15 cellular contexts compared by ENCODE assay signal in the genomic region with DNA sequence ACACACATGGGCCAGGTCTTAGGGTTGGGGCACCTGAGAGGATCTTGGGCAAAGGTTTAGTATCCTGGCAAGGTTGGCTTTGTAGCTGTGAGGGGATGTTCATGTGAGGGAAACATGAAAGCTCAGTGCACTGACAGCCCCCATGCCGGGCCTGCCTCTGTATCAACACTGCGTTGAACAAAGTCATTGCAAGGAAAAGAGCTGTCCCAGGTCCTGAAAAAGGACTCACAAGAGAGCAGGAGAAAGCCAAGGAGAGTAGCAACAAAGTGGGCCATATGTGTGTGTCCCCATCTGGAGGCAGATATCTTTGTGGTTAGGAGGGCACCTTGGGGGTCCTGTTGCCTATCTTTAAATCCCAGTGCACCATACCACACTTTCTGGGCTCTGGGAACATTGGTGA.
DNase-seq lines count a peak whose midpoint lies in the region; ATAC-seq, FAIRE-seq and TF ChIP-seq lines count a peak whose summit lies in the region.
"Had no signal": no experiment of that assay in that cellular context is flagged by ENCODE, and none has a peak within 500 bp of the region (broad histone marks: within the 10 kb centered on the region; RNA-seq: fewer than 3 reads in every experiment).

No MANE protein-coding gene starts in this region.

- H3K4me1 ChIP-seq in left ventricle myocardium inferior, result no peaks in the 10 kb centered on the region
- H3K4me1 ChIP-seq: parathyroid adenoma, transverse colon had no signal

- no peak for ATAC-seq in HG02759 (IDR thresholded peaks at IDR 0.05; ENCODE audit: unreplicated experiment)
- ATAC-seq: left cardiac atrium had no signal

- H3K36me3 ChIP-seq in bronchial epithelial cell (ENCODE audit: control insufficient read depth, insufficient read depth, low read length) (no peaks in the 10 kb centered on the region), left ventricle myocardium inferior (no peaks in the 10 kb centered on the region)
- H3K36me3 ChIP-seq: transverse colon had no signal

- no peaks in the 10 kb centered on the region for H3K27me3 ChIP-seq in bronchial epithelial cell (ENCODE audit: control insufficient read depth, insufficient read depth, low read length)
- H3K27me3 ChIP-seq in left ventricle myocardium inferior (ENCODE audit: low read depth), result no peaks in the 10 kb centered on the region
- H3K27me3 ChIP-seq: transverse colon had no signal

- peak; percentile 13 for DNase-seq in DMS53 (lab: John Stamatoyannopoulos, UW)
- DNase-seq in DMS53 treated with DMSO at 0.1 percent for 48 hours (lab: John Stamatoyannopoulos, UW; ENCODE audit: unreplicated experiment), result no peak
- peak; percentile 40 for DNase-seq in NAMALWA (ENCODE audit: low spot score)
- DNase-seq in bronchial epithelial cell (ENCODE audit: low read depth), result peak; percentile 2
- peak; percentile 19 for DNase-seq in myocyte (ENCODE audit: low read depth)
- DNase-seq in stimulated activated naive CD4-positive, alpha-beta T cell (lab: John Stamatoyannopoulos, UW), result no peak
- DNase-seq in left ventricle myocardium inferior, result no peak
- DNase-seq: activated naive CD4-positive, alpha-beta T cell treated with Interleukin-2 at 50 U/mL for 16 hours; left cardiac atrium; NCI-H526; transverse colon had no signal

- TF ChIP-seq CTCF in bronchial epithelial cell (IDR thresholded peaks at IDR 0.05; ENCODE audit: insufficient read depth, low read length, severe bottlenecking) (no peak), left ventricle myocardium inferior (IDR thresholded peaks at IDR 0.05; ENCODE audit: borderline replicate concordance) (no peak)

- no peaks in the 10 kb centered on the region for H3K9me3 ChIP-seq in left ventricle myocardium inferior (replicated peaks)
- H3K9me3 ChIP-seq: transverse colon had no signal

- no peak overlapping the region for H3K4me3 ChIP-seq in bronchial epithelial cell (ENCODE audit: low read depth, low read length)
- H3K4me3 ChIP-seq in left ventricle myocardium inferior, result no peak overlapping the region
- H3K4me3 ChIP-seq: transverse colon had no signal

- intact Hi-C loops in left ventricle myocardium inferior (cut with micrococcal nuclease), result no loop called here

- FAIRE-seq in bronchial epithelial cell (lab: Jason Lieb, UNC), result no peak
- FAIRE-seq: A204.1, GM19239 had no signal

- H3K27ac ChIP-seq in left ventricle myocardium inferior (replicated peaks), result no peak overlapping the region
- H3K27ac ChIP-seq: parathyroid adenoma, transverse colon had no signal

Comparison
In these comparisons a context has a peak if more than half of its experiments do, and no peak if none do; other contexts are left out.
1. DNase-seq: peak in DMS53 (single experiment), NAMALWA (single experiment), bronchial epithelial cell (single experiment) and myocyte (single experiment); none in DMS53 treated with DMSO at 0.1 percent for 48 hours (single experiment), stimulated activated naive CD4-positive, alpha-beta T cell (0 of 6) and left ventricle myocardium inferior (single experiment).